ENCODE assay signal across 9 cellular contexts in genomic region chr9:87570000-87570834, GRCh38.
DNase-seq lines count a peak whose midpoint lies in the region; ATAC-seq and TF ChIP-seq lines count a peak whose summit lies in the region.
"Had no signal": no experiment of that assay in that cellular context is flagged by ENCODE, and none has a peak within 500 bp of the region (broad histone marks: within the 10 kb centered on the region; RNA-seq: fewer than 3 reads in every experiment).

No MANE protein-coding gene starts in this region.

- H3K4me1 Mint-ChIP-seq in Calu3 (ENCODE audit: low read depth, unreplicated experiment) (peaks cover 70% of the 10 kb centered on the region), mesothelial cell of epicardium (peaks cover 73% of the 10 kb centered on the region)
- no peaks in the 10 kb centered on the region for H3K4me1 Mint-ChIP-seq in activated naive CD4-positive, alpha-beta T cell treated with anti-CD3 and anti-CD28 coated beads for 36 hours (ENCODE audit: low read depth)

- DNase-seq in Calu3 (no peak), WERI-Rb-1 (no peak), mesothelial cell of epicardium (ENCODE audit: low spot score in 2 of 2, unreplicated experiment in 2 of 2) (no peak), GDM1 (lab: John Stamatoyannopoulos, UW) (no peak)
- no peak for DNase-seq in activated CD8-positive, alpha-beta memory T cell treated with anti-CD3 and anti-CD28 coated beads for 24 hours
- no peak for DNase-seq in activated naive CD4-positive, alpha-beta T cell treated with anti-CD3 and anti-CD28 coated beads for 36 hours
- no peak for DNase-seq in activated effector memory CD4-positive, alpha-beta T cell treated with anti-CD3 and anti-CD28 coated beads, Interleukin-2, amount 50 U/mL, for 16 hours
- DNase-seq: activated CD4-positive, alpha-beta T cell treated with anti-CD3 and anti-CD28 coated beads for 1 hour had no signal

- ATAC-seq in GM21619 (IDR thresholded peaks at IDR 0.05; ENCODE audit: unreplicated experiment): peak; percentile 61

- peak overlapping the region; percentile 55 for H3K4me3 Mint-ChIP-seq in Calu3 (ENCODE audit: low read depth, unreplicated experiment)
- no peak overlapping the region for H3K4me3 Mint-ChIP-seq in mesothelial cell of epicardium
- H3K4me3 Mint-ChIP-seq in activated naive CD4-positive, alpha-beta T cell treated with anti-CD3 and anti-CD28 coated beads for 36 hours: no peak overlapping the region

- no peaks in the 10 kb centered on the region for H3K27me3 Mint-ChIP-seq in Calu3 (ENCODE audit: unreplicated experiment)
- no peaks in the 10 kb centered on the region for H3K27me3 Mint-ChIP-seq in mesothelial cell of epicardium (ENCODE audit: low read depth)
- H3K27me3 Mint-ChIP-seq in activated naive CD4-positive, alpha-beta T cell treated with anti-CD3 and anti-CD28 coated beads for 36 hours (ENCODE audit: low read depth): peaks cover 2% of the 10 kb centered on the region

- H3K9me3 ChIP-seq in WERI-Rb-1 (ENCODE audit: severe bottlenecking): no peaks in the 10 kb centered on the region

- no peak for TF ChIP-seq CTCF in Calu3 (IDR thresholded peaks at IDR 0.05; ENCODE audit: unreplicated experiment)
- TF ChIP-seq CTCF in WERI-Rb-1 (IDR thresholded peaks at IDR 0.05; ENCODE audit: low read depth, low read length): no peak
- TF ChIP-seq CTCF in mesothelial cell of epicardium (IDR thresholded peaks at IDR 0.05; ENCODE audit: unreplicated experiment): no peak

- H3K27ac ChIP-seq in WERI-Rb-1: peak overlapping the region; percentile 60

- CTCF ChIA-PET in Calu3 (lab: Charles Lee): interaction anchor here (0.6 to 1.7 kb wide), 6 partner anchors 30 to 320 kb away, joined by 3 to 7 read pairs (median 4); no protein-coding TSS in a partner anchor
- CTCF ChIA-PET in activated naive CD4-positive, alpha-beta T cell treated with anti-CD3 and anti-CD28 coated beads for 36 hours (lab: Charles Lee): no interaction called here

- H3K27me3 ChIP-seq in WERI-Rb-1 (ENCODE audit: insufficient read depth, low read depth, severe bottlenecking): no peaks in the 10 kb centered on the region

- no TSS peak for BruUV-seq in Calu3 (replicated peaks; lab: Mats Ljungman, UMichigan)

- no peaks in the 10 kb centered on the region for H3K36me3 ChIP-seq in WERI-Rb-1

- no peak overlapping the region for H3K4me3 ChIP-seq in WERI-Rb-1 (ENCODE audit: low read depth, low read length)

- peaks cover 24% of the 10 kb centered on the region for H3K36me3 Mint-ChIP-seq in Calu3 (ENCODE audit: insufficient read depth, unreplicated experiment)
- no peaks in the 10 kb centered on the region for H3K36me3 Mint-ChIP-seq in mesothelial cell of epicardium
- no peaks in the 10 kb centered on the region for H3K36me3 Mint-ChIP-seq in activated naive CD4-positive, alpha-beta T cell treated with anti-CD3 and anti-CD28 coated beads for 36 hours (ENCODE audit: low read depth)

- H3K9me3 Mint-ChIP-seq in Calu3 (ENCODE audit: low read depth, unreplicated experiment) (no peaks in the 10 kb centered on the region), mesothelial cell of epicardium (no peaks in the 10 kb centered on the region)
- H3K9me3 Mint-ChIP-seq in activated naive CD4-positive, alpha-beta T cell treated with anti-CD3 and anti-CD28 coated beads for 36 hours: no peaks in the 10 kb centered on the region

- peak overlapping the region; percentile 75 for H3K27ac Mint-ChIP-seq in Calu3 (ENCODE audit: unreplicated experiment)
- H3K27ac Mint-ChIP-seq in mesothelial cell of epicardium: peak overlapping the region; percentile 92
- H3K27ac Mint-ChIP-seq in activated naive CD4-positive, alpha-beta T cell treated with anti-CD3 and anti-CD28 coated beads for 36 hours: no peak overlapping the region

- intact Hi-C loops in Calu3 (cut with micrococcal nuclease; ENCODE audit: unreplicated experiment): loop anchor here (2.0 to 10.0 kb wide), 3 partner anchors 29 to 65 kb away; no protein-coding TSS in a partner anchor
- intact Hi-C loops in activated naive CD4-positive, alpha-beta T cell treated with anti-CD3 and anti-CD28 coated beads for 36 hours (cut with micrococcal nuclease): no loop called here
